21 cellular contexts compared by ENCODE assay signal in genomic region chr1:101121975-101122374, GRCh38.
DNase-seq lines count a peak whose midpoint lies in the region; ATAC-seq and TF ChIP-seq lines count a peak whose summit lies in the region.
"Had no signal": no experiment of that assay in that cellular context is flagged by ENCODE, and none has a peak within 500 bp of the region (broad histone marks: within the 10 kb centered on the region; RNA-seq: fewer than 3 reads in every experiment).

No MANE protein-coding gene starts in this region.

- intact Hi-C loops in heart right ventricle (cut with DNase I): no loop called here

- H3F3A ChIP-seq in neural progenitor cell (ENCODE audit: low read depth): no peaks in the 10 kb centered on the region

- H3K27ac ChIP-seq in neural progenitor cell: no peak overlapping the region
- no peak overlapping the region for H3K27ac ChIP-seq in heart right ventricle
- H3K27ac ChIP-seq: adrenal gland, cardiac muscle cell, gastrocnemius medialis, neutrophil had no signal

- H2AFZ ChIP-seq in neural progenitor cell (replicated peaks): no peak overlapping the region

- peaks cover 24% of the 10 kb centered on the region for H3K27me3 Mint-ChIP-seq in activated CD8-positive, alpha-beta memory T cell treated with anti-CD3 and anti-CD28 coated beads, Interleukin-2, amount 10 ng/mL, durations not matched to agents 7 days and 5 days
- peaks cover 4% of the 10 kb centered on the region for H3K27me3 Mint-ChIP-seq in neural progenitor cell (ENCODE audit: insufficient read depth, low read depth)

- H3K27me3 ChIP-seq in neural progenitor cell: no peaks in the 10 kb centered on the region
- H3K27me3 ChIP-seq in heart right ventricle: no peaks in the 10 kb centered on the region
- H3K27me3 ChIP-seq: adrenal gland, cardiac muscle cell, gastrocnemius medialis, neutrophil had no signal

- H3K9me3 ChIP-seq in neural progenitor cell (ENCODE audit: low read depth) (no peaks in the 10 kb centered on the region), heart right ventricle (no peaks in the 10 kb centered on the region)
- H3K9me3 ChIP-seq: adrenal gland, gastrocnemius medialis, HAP-1, neutrophil had no signal

- TF ChIP-seq CTCF in neural progenitor cell (IDR thresholded peaks at IDR 0.05) (no peak), heart right ventricle (IDR thresholded peaks at IDR 0.05) (no peak)

- no peak overlapping the region for H3K9ac ChIP-seq in neural progenitor cell

- no peaks in the 10 kb centered on the region for H3K79me2 ChIP-seq in neural progenitor cell (ENCODE audit: low read depth)

- peak overlapping the region; percentile 71 for H3K27ac Mint-ChIP-seq in activated CD8-positive, alpha-beta memory T cell treated with anti-CD3 and anti-CD28 coated beads, Interleukin-2, amount 10 ng/mL, durations not matched to agents 7 days and 5 days
- peak overlapping the region; percentile 7 to 29 for H3K27ac Mint-ChIP-seq in activated naive CD4-positive, alpha-beta T cell treated with anti-CD3 and anti-CD28 coated beads, Interleukin-2, amount 50 U/mL, for 72 hours
- H3K27ac Mint-ChIP-seq in neural progenitor cell: no peak overlapping the region

- peak overlapping the region; percentile 16; the same call in 1 of the 2 replicates for H3K4me3 ChIP-seq in Jurkat, Clone E6-1 (ENCODE audit: low read length)
- no peak overlapping the region for H3K4me3 ChIP-seq in neural progenitor cell
- no peak overlapping the region for H3K4me3 ChIP-seq in heart right ventricle
- H3K4me3 ChIP-seq: adrenal gland, cardiac muscle cell, gastrocnemius medialis, HAP-1 had no signal

- peaks cover 5% of the 10 kb centered on the region for H3K4me1 ChIP-seq in neural progenitor cell
- peaks cover 0 to 4% (median 0%) of the 10 kb centered on the region in 9 donors for H3K4me1 ChIP-seq in heart right ventricle
- H3K4me1 ChIP-seq: adrenal gland, gastrocnemius medialis, HAP-1 had no signal

- H3K4me3 Mint-ChIP-seq in activated CD8-positive, alpha-beta memory T cell treated with anti-CD3 and anti-CD28 coated beads, Interleukin-2, amount 10 ng/mL, durations not matched to agents 7 days and 5 days: no peak overlapping the region
- no peak overlapping the region for H3K4me3 Mint-ChIP-seq in neural progenitor cell

- peaks cover 44% of the 10 kb centered on the region for H3K4me1 Mint-ChIP-seq in activated CD8-positive, alpha-beta memory T cell treated with anti-CD3 and anti-CD28 coated beads, Interleukin-2, amount 10 ng/mL, durations not matched to agents 7 days and 5 days
- peaks cover 7% of the 10 kb centered on the region for H3K4me1 Mint-ChIP-seq in neural progenitor cell

- peaks cover 2% of the 10 kb centered on the region for H3K9me3 Mint-ChIP-seq in activated CD8-positive, alpha-beta memory T cell treated with anti-CD3 and anti-CD28 coated beads, Interleukin-2, amount 10 ng/mL, durations not matched to agents 7 days and 5 days (ENCODE audit: low read depth)
- no peaks in the 10 kb centered on the region for H3K9me3 Mint-ChIP-seq in activated naive CD4-positive, alpha-beta T cell treated with anti-CD3 and anti-CD28 coated beads, Interleukin-2, amount 50 U/mL, for 72 hours
- no peaks in the 10 kb centered on the region for H3K9me3 Mint-ChIP-seq in neural progenitor cell

- 60 to 66% methylated on average over 2 of the region's 2 CpGs for WGBS in heart right ventricle, 2 donors

- no peaks in the 10 kb centered on the region for H3K36me3 ChIP-seq in neural progenitor cell
- H3K36me3 ChIP-seq in heart right ventricle: no peaks in the 10 kb centered on the region
- H3K36me3 ChIP-seq: adrenal gland, cardiac muscle cell, gastrocnemius medialis, HAP-1, neutrophil had no signal

- H3K4me2 ChIP-seq in neural progenitor cell: peak overlapping the region; percentile 1

- CTCF ChIA-PET in activated CD8-positive, alpha-beta memory T cell treated with anti-CD3 and anti-CD28 coated beads, Interleukin-2, amount 10 ng/mL, durations not matched to agents 7 days and 5 days (lab: Charles Lee): interaction anchor here (1.1 to 2.5 kb wide), 5 partner anchors 10 to 166 kb away, joined by 3 to 12 read pairs (median 3); no protein-coding TSS in a partner anchor

- H3K36me3 Mint-ChIP-seq in activated CD8-positive, alpha-beta memory T cell treated with anti-CD3 and anti-CD28 coated beads, Interleukin-2, amount 10 ng/mL, durations not matched to agents 7 days and 5 days: peaks cover 23% of the 10 kb centered on the region
- no peaks in the 10 kb centered on the region for H3K36me3 Mint-ChIP-seq in activated naive CD4-positive, alpha-beta T cell treated with anti-CD3 and anti-CD28 coated beads, Interleukin-2, amount 50 U/mL, for 72 hours
- no peaks in the 10 kb centered on the region for H3K36me3 Mint-ChIP-seq in neural progenitor cell

- ATAC-seq in activated CD8-positive, alpha-beta memory T cell treated with anti-CD3 and anti-CD28 coated beads, Interleukin-2, amount 10 ng/mL, durations not matched to agents 7 days and 5 days: no peak
- peak in 1 of 2 donors; percentile 35 for ATAC-seq in activated naive CD4-positive, alpha-beta T cell treated with anti-CD3 and anti-CD28 coated beads, Interleukin-2, amount 50 U/mL, for 72 hours
- ATAC-seq in heart right ventricle: no peak
- ATAC-seq in GM21367 (IDR thresholded peaks at IDR 0.05; ENCODE audit: unreplicated experiment): no peak
- ATAC-seq in HG02759 (IDR thresholded peaks at IDR 0.05; ENCODE audit: unreplicated experiment): no peak
- ATAC-seq: gastrocnemius medialis, left cardiac atrium, SK-N-SH treated with all-trans-retinoic acid at 6 μM for 48 hours had no signal

- no peak for DNase-seq in activated CD8-positive, alpha-beta memory T cell treated with anti-CD3 and anti-CD28 coated beads, Interleukin-2, amount 10 ng/mL, durations not matched to agents 7 days and 5 days
- no peak for DNase-seq in activated CD8-positive, alpha-beta memory T cell treated with anti-CD3 and anti-CD28 coated beads, Interleukin-2, amount 50 U/mL, for 48 hours
- no peak for DNase-seq in Jurkat, Clone E6-1 (ENCODE audit: low read depth, low spot score)
- no peak for DNase-seq in activated naive CD4-positive, alpha-beta T cell treated with anti-CD3 and anti-CD28 coated beads, Interleukin-2, amount 50 U/mL, for 72 hours (ENCODE audit: low spot score in 2 of 2)
- DNase-seq in neural progenitor cell (ENCODE audit: low spot score) (no peak), heart right ventricle (no peak)
- DNase-seq: ACHN; adrenal gland; gastrocnemius medialis; left cardiac atrium; midbrain; NCI-H187; NCI-H2227 treated with DMSO at 0.1 percent for 48 hours; stimulated activated naive CD4-positive, alpha-beta T cell treated with Interleukin-2 at 50 U/mL for 16 hours; trophoblast cell had no signal

- H4K20me1 ChIP-seq in neural progenitor cell (ENCODE audit: low read depth): no peaks in the 10 kb centered on the region
